In the genomic region with DNA sequence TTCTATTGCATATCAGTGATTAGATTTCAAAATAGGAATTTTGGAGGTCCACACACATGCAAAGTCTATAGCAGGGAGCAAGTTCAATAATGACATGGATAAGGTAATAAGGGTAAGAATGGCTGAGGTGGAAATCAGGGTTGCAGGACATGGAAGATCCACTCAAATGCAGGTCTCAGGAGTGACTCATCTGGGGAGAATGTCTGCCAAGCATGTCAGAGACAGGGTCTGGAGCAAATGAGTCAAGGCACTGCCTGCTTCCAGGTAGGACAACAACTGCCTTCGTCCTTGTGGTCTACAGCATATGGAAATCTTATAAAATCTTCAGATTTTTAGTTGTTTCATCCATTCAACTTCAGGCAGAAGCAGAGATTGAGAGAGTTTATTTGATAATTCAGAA, we compare ENCODE assay signal across 20 cellular contexts.
DNase-seq lines count a peak whose midpoint lies in the region; ATAC-seq, FAIRE-seq and TF ChIP-seq lines count a peak whose summit lies in the region.
"Had no signal": no experiment of that assay in that cellular context is flagged by ENCODE, and none has a peak within 500 bp of the region (broad histone marks: within the 10 kb centered on the region; RNA-seq: fewer than 3 reads in every experiment).

No MANE protein-coding gene starts in this region.

- TF ChIP-seq CTCF in foreskin keratinocyte (conservative IDR thresholded peaks at IDR 0.05) (no peak), smooth muscle cell (IDR thresholded peaks at IDR 0.05; ENCODE audit: borderline replicate concordance, insufficient read depth, poor library complexity, severe bottlenecking) (no peak)

- no peaks in the 10 kb centered on the region for H3K79me2 ChIP-seq in smooth muscle cell (ENCODE audit: low read depth)

- no peaks in the 10 kb centered on the region for H4K20me1 ChIP-seq in smooth muscle cell (ENCODE audit: low read depth)
- H4K20me1 ChIP-seq: BLaER1 treated with 17β-estradiol and CSF1 and Interleukin-3, amounts not matched to agents 10 nM and 100 nM had no signal

- peak; percentile 56 for DNase-seq in M059J (ENCODE audit: low read depth)
- DNase-seq in amniotic epithelial cell (ENCODE audit: low read depth): peak; percentile 85
- peak; percentile 1 to 20 for DNase-seq in foreskin keratinocyte
- no peak for DNase-seq in smooth muscle cell (lab: John Stamatoyannopoulos, UW; ENCODE audit: unreplicated experiment)
- DNase-seq in GM12892 (ENCODE audit: insufficient read length): no peak
- DNase-seq: activated naive CD4-positive, alpha-beta T cell treated with anti-CD3 and anti-CD28 coated beads for 36 hours; DMS79 treated with DMSO at 0.1 percent for 48 hours; effector CD8-positive, alpha-beta T cell; gastrocnemius medialis; mucosa of descending colon; NCI-H1048; NCI-H2107; occipital lobe; stimulated activated CD4-positive, alpha-beta T cell treated with anti-CD3 and anti-CD28 coated beads, Interleukin-4, amount 100 ng/mL, for 1 hour; stimulated activated CD8-positive, alpha-beta memory T cell treated with anti-CD3 and anti-CD28 coated beads, Interleukin-4, amount 100 ng/mL, for 48 hours; testis had no signal

- H3K27me3 ChIP-seq in foreskin keratinocyte (no peaks in the 10 kb centered on the region), smooth muscle cell (ENCODE audit: low read depth) (no peaks in the 10 kb centered on the region)
- H3K27me3 ChIP-seq: BLaER1 treated with 17β-estradiol and CSF1 and Interleukin-3, amounts not matched to agents 10 nM and 100 nM; breast epithelium; gastrocnemius medialis; testis had no signal

- no peak for TF ChIP-seq POLR2A in GM12892 (IDR thresholded peaks at IDR 0.05; ENCODE audit: low read depth, low read length)

- H3F3A ChIP-seq in smooth muscle cell (ENCODE audit: low read depth): no peaks in the 10 kb centered on the region

- H3K36me3 ChIP-seq in smooth muscle cell (ENCODE audit: low read depth): no peaks in the 10 kb centered on the region
- H3K36me3 ChIP-seq: BLaER1 treated with 17β-estradiol and CSF1 and Interleukin-3, amounts not matched to agents 10 nM and 100 nM; gastrocnemius medialis had no signal

- ATAC-seq in foreskin keratinocyte (no peak), GM21786 (IDR thresholded peaks at IDR 0.05; ENCODE audit: unreplicated experiment) (no peak), GM19035 (IDR thresholded peaks at IDR 0.05; ENCODE audit: unreplicated experiment) (no peak)
- ATAC-seq: gastrocnemius medialis, mucosa of descending colon had no signal

- H3K27ac ChIP-seq in foreskin keratinocyte (no peak overlapping the region), smooth muscle cell (ENCODE audit: low read depth) (peak overlapping the region; percentile 76)
- H3K27ac ChIP-seq: BLaER1 treated with 17β-estradiol and CSF1 and Interleukin-3, amounts not matched to agents 10 nM and 100 nM; breast epithelium; gastrocnemius medialis; testis had no signal

- no peak overlapping the region for H3K9ac ChIP-seq in smooth muscle cell (ENCODE audit: low read depth)
- H3K9ac ChIP-seq: BLaER1 treated with 17β-estradiol and CSF1 and Interleukin-3, amounts not matched to agents 10 nM and 100 nM had no signal

- WGBS in smooth muscle cell (ENCODE audit: low lambda C conversion rate): 40% methylated on average over 1 of the region's 1 CpG

- no peaks in the 10 kb centered on the region for H3K4me1 ChIP-seq in foreskin keratinocyte
- no peaks in the 10 kb centered on the region for H3K4me1 ChIP-seq in smooth muscle cell (ENCODE audit: low read depth)
- H3K4me1 ChIP-seq: BLaER1 treated with 17β-estradiol and CSF1 and Interleukin-3, amounts not matched to agents 10 nM and 100 nM; breast epithelium; gastrocnemius medialis; testis had no signal

- FAIRE-seq in GM12892 (lab: Jason Lieb, UNC): no peak

- H3K4me2 ChIP-seq in smooth muscle cell: peak overlapping the region; percentile 51
- H3K4me2 ChIP-seq: BLaER1 treated with 17β-estradiol and CSF1 and Interleukin-3, amounts not matched to agents 10 nM and 100 nM had no signal

- no peak overlapping the region for H2AFZ ChIP-seq in smooth muscle cell (ENCODE audit: low read depth)

- no peak overlapping the region for H3K4me3 ChIP-seq in smooth muscle cell
- H3K4me3 ChIP-seq: BLaER1 treated with 17β-estradiol and CSF1 and Interleukin-3, amounts not matched to agents 10 nM and 100 nM; breast epithelium; gastrocnemius medialis; mucosa of descending colon; testis had no signal

- H3K9me3 ChIP-seq in smooth muscle cell (replicated peaks; ENCODE audit: low read depth): no peaks in the 10 kb centered on the region
- H3K9me3 ChIP-seq: breast epithelium, gastrocnemius medialis, mucosa of descending colon, testis had no signal

Comparison
In these comparisons a context has a peak if more than half of its experiments do, and no peak if none do; other contexts are left out.
1. DNase-seq: peak in M059J (single experiment), amniotic epithelial cell (single experiment) and foreskin keratinocyte (2 of 2); none in smooth muscle cell (single experiment) and GM12892 (single experiment).